In the genomic region with DNA sequence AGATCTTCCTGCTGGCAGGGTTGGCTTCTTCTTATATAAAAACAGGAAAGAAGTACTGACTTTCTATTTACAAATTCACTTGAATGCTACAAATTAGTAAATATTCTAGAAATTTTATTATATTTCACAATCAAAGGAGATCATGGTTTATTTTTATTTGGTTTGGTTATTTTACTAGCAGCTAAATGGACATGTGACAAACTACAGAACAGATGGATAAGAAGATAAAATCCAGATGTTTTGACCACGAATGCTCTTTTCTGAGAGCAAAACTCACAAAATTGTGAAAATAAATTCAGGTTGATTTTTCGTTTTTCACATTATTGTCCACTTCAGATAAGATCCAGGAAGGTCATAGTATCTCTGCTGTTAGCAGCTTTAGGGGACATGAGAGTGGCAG, we compare ENCODE assay signal across 2 cellular contexts.
TF ChIP-seq lines count a peak whose summit lies in the region.

No MANE protein-coding gene starts in this region.

TF ChIP-seq in GM23338, 12 proteins besides CTCF, POLR2A, EP300 and RAD21 (continued from another document):
- no peak for TF ChIP-seq JUNB (IDR thresholded peaks at IDR 0.05; ENCODE audit: unreplicated experiment)
- no peak for TF ChIP-seq POLR2AphosphoS5 (IDR thresholded peaks at IDR 0.05; ENCODE audit: low read depth)
- no peak for TF ChIP-seq NANOG (IDR thresholded peaks at IDR 0.05; ENCODE audit: borderline replicate concordance)
- no peak for TF ChIP-seq EZH2phosphoT487 (IDR thresholded peaks at IDR 0.05; ENCODE audit: unreplicated experiment)
- TF ChIP-seq, protein P1, sequence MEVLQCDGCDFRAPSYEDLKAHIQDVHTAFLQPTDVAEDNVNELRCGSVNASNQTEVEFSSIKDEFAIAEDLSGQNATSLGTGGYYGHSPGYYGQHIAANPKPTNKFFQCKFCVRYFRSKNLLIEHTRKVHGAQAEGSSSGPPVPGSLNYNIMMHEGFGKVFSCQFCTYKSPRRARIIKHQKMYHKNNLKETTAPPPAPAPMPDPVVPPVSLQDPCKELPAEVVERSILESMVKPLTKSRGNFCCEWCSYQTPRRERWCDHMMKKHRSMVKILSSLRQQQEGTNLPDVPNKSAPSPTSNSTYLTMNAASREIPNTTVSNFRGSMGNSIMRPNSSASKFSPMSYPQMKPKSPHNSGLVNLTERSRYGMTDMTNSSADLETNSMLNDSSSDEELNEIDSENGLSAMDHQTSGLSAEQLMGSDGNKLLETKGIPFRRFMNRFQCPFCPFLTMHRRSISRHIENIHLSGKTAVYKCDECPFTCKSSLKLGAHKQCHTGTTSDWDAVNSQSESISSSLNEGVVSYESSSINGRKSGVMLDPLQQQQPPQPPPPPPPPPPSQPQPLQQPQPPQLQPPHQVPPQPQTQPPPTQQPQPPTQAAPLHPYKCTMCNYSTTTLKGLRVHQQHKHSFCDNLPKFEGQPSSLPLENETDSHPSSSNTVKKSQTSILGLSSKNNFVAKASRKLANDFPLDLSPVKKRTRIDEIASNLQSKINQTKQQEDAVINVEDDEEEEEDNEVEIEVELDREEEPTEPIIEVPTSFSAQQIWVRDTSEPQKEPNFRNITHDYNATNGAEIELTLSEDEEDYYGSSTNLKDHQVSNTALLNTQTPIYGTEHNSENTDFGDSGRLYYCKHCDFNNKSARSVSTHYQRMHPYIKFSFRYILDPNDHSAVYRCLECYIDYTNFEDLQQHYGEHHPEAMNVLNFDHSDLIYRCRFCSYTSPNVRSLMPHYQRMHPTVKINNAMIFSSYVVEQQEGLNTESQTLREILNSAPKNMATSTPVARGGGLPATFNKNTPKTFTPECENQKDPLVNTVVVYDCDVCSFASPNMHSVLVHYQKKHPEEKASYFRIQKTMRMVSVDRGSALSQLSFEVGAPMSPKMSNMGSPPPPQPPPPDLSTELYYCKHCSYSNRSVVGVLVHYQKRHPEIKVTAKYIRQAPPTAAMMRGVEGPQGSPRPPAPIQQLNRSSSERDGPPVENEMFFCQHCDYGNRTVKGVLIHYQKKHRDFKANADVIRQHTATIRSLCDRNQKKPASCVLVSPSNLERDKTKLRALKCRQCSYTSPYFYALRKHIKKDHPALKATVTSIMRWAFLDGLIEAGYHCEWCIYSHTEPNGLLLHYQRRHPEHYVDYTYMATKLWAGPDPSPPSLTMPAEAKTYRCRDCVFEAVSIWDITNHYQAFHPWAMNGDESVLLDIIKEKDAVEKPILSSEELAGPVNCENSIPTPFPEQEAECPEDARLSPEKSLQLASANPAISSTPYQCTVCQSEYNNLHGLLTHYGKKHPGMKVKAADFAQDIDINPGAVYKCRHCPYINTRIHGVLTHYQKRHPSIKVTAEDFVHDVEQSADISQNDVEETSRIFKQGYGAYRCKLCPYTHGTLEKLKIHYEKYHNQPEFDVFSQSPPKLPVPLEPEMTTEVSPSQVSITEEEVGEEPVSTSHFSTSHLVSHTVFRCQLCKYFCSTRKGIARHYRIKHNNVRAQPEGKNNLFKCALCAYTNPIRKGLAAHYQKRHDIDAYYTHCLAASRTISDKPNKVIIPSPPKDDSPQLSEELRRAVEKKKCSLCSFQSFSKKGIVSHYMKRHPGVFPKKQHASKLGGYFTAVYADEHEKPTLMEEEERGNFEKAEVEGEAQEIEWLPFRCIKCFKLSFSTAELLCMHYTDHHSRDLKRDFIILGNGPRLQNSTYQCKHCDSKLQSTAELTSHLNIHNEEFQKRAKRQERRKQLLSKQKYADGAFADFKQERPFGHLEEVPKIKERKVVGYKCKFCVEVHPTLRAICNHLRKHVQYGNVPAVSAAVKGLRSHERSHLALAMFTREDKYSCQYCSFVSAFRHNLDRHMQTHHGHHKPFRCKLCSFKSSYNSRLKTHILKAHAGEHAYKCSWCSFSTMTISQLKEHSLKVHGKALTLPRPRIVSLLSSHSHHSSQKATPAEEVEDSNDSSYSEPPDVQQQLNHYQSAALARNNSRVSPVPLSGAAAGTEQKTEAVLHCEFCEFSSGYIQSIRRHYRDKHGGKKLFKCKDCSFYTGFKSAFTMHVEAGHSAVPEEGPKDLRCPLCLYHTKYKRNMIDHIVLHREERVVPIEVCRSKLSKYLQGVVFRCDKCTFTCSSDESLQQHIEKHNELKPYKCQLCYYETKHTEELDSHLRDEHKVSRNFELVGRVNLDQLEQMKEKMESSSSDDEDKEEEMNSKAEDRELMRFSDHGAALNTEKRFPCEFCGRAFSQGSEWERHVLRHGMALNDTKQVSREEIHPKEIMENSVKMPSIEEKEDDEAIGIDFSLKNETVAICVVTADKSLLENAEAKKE (CRISPR knock-in tag; IDR thresholded peaks at IDR 0.05) = no peak

TF ChIP-seq in SK-N-SH treated with all-trans-retinoic acid at 6 μM for 48 hours, 23 proteins besides CTCF, POLR2A, EP300 and RAD21 (continued from another document):
- no peak for TF ChIP-seq ZC3H10 (CRISPR knock-in tag; IDR thresholded peaks at IDR 0.05)
TF ChIP-seq in SK-N-SH treated with all-trans-retinoic acid at 6 μM for 48 hours: peak in this region for 2.
